ENCODE assay signal across 9 cellular contexts in genomic region chr15:69161878-69162213, GRCh38. TPM values are rescaled to one million over a fixed set of nuclear protein-coding genes. Genes with fewer than 3 reads are reported as not detected.
A peak's percentile ranks its signal among the peaks of the same experiment; 100 is the strongest.
DNase-seq lines count a peak whose midpoint lies in the region; ATAC-seq, FAIRE-seq and TF ChIP-seq lines count a peak whose summit lies in the region.
"Had no signal": no experiment of that assay in that cellular context is flagged by ENCODE, and none has a peak within 500 bp of the region (broad histone marks: within the 10 kb centered on the region; RNA-seq: fewer than 3 reads in every experiment).

No MANE protein-coding gene starts in this region.

- peak overlapping the region; percentile 84 for H3K4me2 ChIP-seq in mesendoderm (ENCODE audit: low read length)

- H3K18ac ChIP-seq in mesendoderm (ENCODE audit: low read length) = no peak overlapping the region

- intact Hi-C loops in activated naive CD4-positive, alpha-beta T cell treated with anti-CD3 and anti-CD28 coated beads for 36 hours (cut with micrococcal nuclease) = loop anchor here (2.0 to 10.0 kb wide), 3 partner anchors 290 to 553 kb away; partner anchors contain the start of gene RPLP1
- intact Hi-C loops in upper lobe of right lung (cut with DNase I) = no loop called here

- H2BK120ac ChIP-seq in mesendoderm (ENCODE audit: low read depth, low read length) = no peak overlapping the region

- peak overlapping the region; percentile 96 for H3K9ac ChIP-seq in mesendoderm (ENCODE audit: low read length)

- H2BK15ac ChIP-seq in mesendoderm (replicated peaks; ENCODE audit: low read depth) = no peak overlapping the region

- CTCF ChIA-PET in activated naive CD4-positive, alpha-beta T cell treated with anti-CD3 and anti-CD28 coated beads for 36 hours (lab: Charles Lee) = interaction anchor here (1.0 to 1.2 kb wide), 2 partner anchors 10 to 105 kb away, joined by 3 to 7 read pairs; no protein-coding TSS in a partner anchor

- FAIRE-seq in bronchial epithelial cell (lab: Jason Lieb, UNC) = no peak
- FAIRE-seq: colon had no signal

- no peak overlapping the region for H2AK5ac ChIP-seq in mesendoderm (ENCODE audit: low read length)

- H3K79me2 ChIP-seq in mesendoderm (ENCODE audit: control insufficient read depth, insufficient read depth, low read length) = no peaks in the 10 kb centered on the region

- peaks cover 3% of the 10 kb centered on the region for H3K27me3 Mint-ChIP-seq in activated naive CD4-positive, alpha-beta T cell treated with anti-CD3 and anti-CD28 coated beads for 36 hours (ENCODE audit: low read depth)

- peak overlapping the region; percentile 88 for H3K4me3 Mint-ChIP-seq in activated naive CD4-positive, alpha-beta T cell treated with anti-CD3 and anti-CD28 coated beads for 36 hours

- no peaks in the 10 kb centered on the region for H3K9me3 Mint-ChIP-seq in activated naive CD4-positive, alpha-beta T cell treated with anti-CD3 and anti-CD28 coated beads for 36 hours

- no peak for DNase-seq in activated naive CD4-positive, alpha-beta T cell treated with anti-CD3 and anti-CD28 coated beads for 36 hours
- DNase-seq in activated naive CD4-positive, alpha-beta T cell (lab: John Stamatoyannopoulos, UW) = no peak
- DNase-seq in bronchial epithelial cell (ENCODE audit: low read depth) (no peak), mesendoderm (no peak), upper lobe of right lung (no peak), ecto neural progenitor cell (ENCODE audit: low spot score) (no peak)
- DNase-seq in activated CD4-positive, alpha-beta T cell treated with anti-CD3 and anti-CD28 coated beads for 4 hours = no peak

- no peak overlapping the region for H3K27ac Mint-ChIP-seq in activated naive CD4-positive, alpha-beta T cell treated with anti-CD3 and anti-CD28 coated beads for 36 hours

- no peak overlapping the region for H2BK5ac ChIP-seq in mesendoderm (ENCODE audit: low read length)

- H3K4me3 ChIP-seq in bronchial epithelial cell (ENCODE audit: low read depth, low read length) (peak overlapping the region; percentile 74), mesendoderm (ENCODE audit: low read length) (peak overlapping the region; percentile 94), upper lobe of right lung (peak overlapping the region; percentile 88)

- H3K4me1 ChIP-seq in mesendoderm (ENCODE audit: control insufficient read depth, low read depth, low read length) = no peaks in the 10 kb centered on the region
- H3K4me1 ChIP-seq in upper lobe of right lung = peaks cover 8% of the 10 kb centered on the region

- H3K4ac ChIP-seq in mesendoderm (ENCODE audit: low read depth, low read length) = no peak overlapping the region

- H3K27me3 ChIP-seq in bronchial epithelial cell (ENCODE audit: control insufficient read depth, insufficient read depth, low read length) (no peaks in the 10 kb centered on the region), mesendoderm (ENCODE audit: insufficient read depth, low read length, poor library complexity) (no peaks in the 10 kb centered on the region), upper lobe of right lung (no peaks in the 10 kb centered on the region)

- no peak overlapping the region for H3K23ac ChIP-seq in mesendoderm (ENCODE audit: low read length)

- no peaks in the 10 kb centered on the region for H3K79me1 ChIP-seq in mesendoderm (ENCODE audit: low read length)

- H3K56ac ChIP-seq in mesendoderm (ENCODE audit: low read length) = peak overlapping the region; percentile 96

- no peak overlapping the region for H4K5ac ChIP-seq in mesendoderm (ENCODE audit: low read length)

- no peak overlapping the region for H3K27ac ChIP-seq in mesendoderm (ENCODE audit: low read depth, low read length)
- no peak overlapping the region for H3K27ac ChIP-seq in upper lobe of right lung

- TF ChIP-seq CTCF in bronchial epithelial cell (IDR thresholded peaks at IDR 0.05; ENCODE audit: insufficient read depth, low read length, severe bottlenecking) (no peak), upper lobe of right lung (IDR thresholded peaks at IDR 0.05) (no peak)

- H3K36me3 ChIP-seq in bronchial epithelial cell (ENCODE audit: control insufficient read depth, insufficient read depth, low read length) (no peaks in the 10 kb centered on the region), mesendoderm (ENCODE audit: control insufficient read depth, insufficient read depth, low read length) (no peaks in the 10 kb centered on the region), upper lobe of right lung (no peaks in the 10 kb centered on the region)

- no peaks in the 10 kb centered on the region for H3K9me3 ChIP-seq in upper lobe of right lung

- H4K8ac ChIP-seq in mesendoderm (ENCODE audit: low read depth, low read length) = no peak overlapping the region

- WGBS in mesendoderm (ENCODE audit: extremely low coverage, insufficient coverage, low lambda C conversion rate) = no CpG with 5 or more reads among the region's 5 CpGs

- H3K36me3 Mint-ChIP-seq in activated naive CD4-positive, alpha-beta T cell treated with anti-CD3 and anti-CD28 coated beads for 36 hours (ENCODE audit: low read depth) = no peaks in the 10 kb centered on the region

- peaks cover 18% of the 10 kb centered on the region for H3K4me1 Mint-ChIP-seq in activated naive CD4-positive, alpha-beta T cell treated with anti-CD3 and anti-CD28 coated beads for 36 hours (ENCODE audit: low read depth)

- ATAC-seq in upper lobe of right lung (no peak), GM18498 (IDR thresholded peaks at IDR 0.05; ENCODE audit: unreplicated experiment) (no peak)

RNA-seq across cellular contexts. Expression of gene GLCE, which starts 1.4 kb away (rescaled TPM):
- 1 to 10 TPM; 2.5 to 2.6 TPM for total RNA-seq in activated naive CD4-positive, alpha-beta T cell treated with anti-CD3 and anti-CD28 coated beads for 36 hours
- 43.0 and 46.3 TPM in 2 replicates for total RNA-seq in bronchial epithelial cell
- 7.9 TPM for polyA plus RNA-seq in mesendoderm (2013, experiment 1 of 2)
- polyA plus RNA-seq in mesendoderm (2013, experiment 2 of 2) = 7.9 TPM
- total RNA-seq in upper lobe of right lung = 23.8 TPM
